ENCODE assay signal across 28 cellular contexts in genomic region chr7:152886579-152887117, GRCh38.
"Had no signal": no experiment of that assay in that cellular context is flagged by ENCODE, and none has a peak within 500 bp of the region (broad histone marks: within the 10 kb centered on the region; RNA-seq: fewer than 3 reads in every experiment).

No MANE protein-coding gene starts in this region.

- H3K4me3 ChIP-seq: left lung, lower lobe of right lung, mucosa of descending colon, pancreas, prostate gland, skin epidermis, suprapubic skin, thoracic aorta, tibial artery, upper lobe of right lung had no signal

- H3K27me3 Mint-ChIP-seq: naive thymus-derived CD4-positive, alpha-beta T cell; natural killer cell treated with Interleukin-12 subunit alpha and Interleukin-12 subunit beta and Interleukin-15 and Interleukin-18, amount 100 ng/mL, for 72 hours; stimulated activated naive B cell treated with anti-CD40 and anti-IgM and Interleukin-4, amounts not matched to agents 10 μg/mL and 1 μg/mL and 100 μg/mL, for 72 hours had no signal

- H3K27ac ChIP-seq: left lung, lower lobe of right lung, pancreas, prostate gland, skin epidermis, suprapubic skin, thoracic aorta, tibial artery, upper lobe of right lung had no signal

- DNase-seq: hippocampal formation; left colon; left lung; lower lobe of right lung; mammary epithelial cell; mesendoderm; midbrain; mucosa of descending colon; naive thymus-derived CD4-positive, alpha-beta T cell; nucleus accumbens; pancreas; retina; right cardiac atrium; stimulated activated CD4-positive, alpha-beta T cell treated with anti-CD3 and anti-CD28 coated beads, Interleukin-12 subunit alpha, Interleukin-12 subunit beta, amount 100 ng/mL, for 4 hours; stimulated activated CD4-positive, alpha-beta T cell treated with anti-CD3 and anti-CD28 coated beads, Interleukin-15, amount 100 ng/mL, for 24 hours; stimulated activated CD4-positive, alpha-beta T cell treated with anti-CD3 and anti-CD28 coated beads, Interleukin-2, amount 100 ng/mL, for 24 hours; stimulated activated CD4-positive, alpha-beta T cell treated with anti-CD3 and anti-CD28 coated beads, Interleukin-4, amount 100 ng/mL, for 1 hour; stimulated activated naive B cell treated with anti-CD40 and anti-IgM and Interleukin-4, amounts not matched to agents 10 μg/mL and 1 μg/mL and 100 μg/mL, for 72 hours; stimulated activated naive CD8-positive, alpha-beta T cell treated with anti-CD3 and anti-CD28 coated beads, Interleukin-15, Interleukin-2, amounts not matched to agents 100 U/mL and 50 U/mL, for 24 hours; tibial artery; trophoblast cell had no signal

- H3K9me3 Mint-ChIP-seq: natural killer cell treated with Interleukin-12 subunit alpha and Interleukin-12 subunit beta and Interleukin-15 and Interleukin-18, amount 100 ng/mL, for 72 hours had no signal

- H3K36me3 Mint-ChIP-seq: natural killer cell treated with Interleukin-12 subunit alpha and Interleukin-12 subunit beta and Interleukin-15 and Interleukin-18, amount 100 ng/mL, for 72 hours had no signal

- H3K36me3 ChIP-seq: left lung, lower lobe of right lung, pancreas, prostate gland, suprapubic skin, thoracic aorta, tibial artery, upper lobe of right lung had no signal

- H3K4me3 Mint-ChIP-seq: naive thymus-derived CD4-positive, alpha-beta T cell; natural killer cell treated with Interleukin-12 subunit alpha and Interleukin-12 subunit beta and Interleukin-15 and Interleukin-18, amount 100 ng/mL, for 72 hours; stimulated activated naive B cell treated with anti-CD40 and anti-IgM and Interleukin-4, amounts not matched to agents 10 μg/mL and 1 μg/mL and 100 μg/mL, for 72 hours had no signal

- H3K4me1 Mint-ChIP-seq: stimulated activated naive B cell treated with anti-CD40 and anti-IgM and Interleukin-4, amounts not matched to agents 10 μg/mL and 1 μg/mL and 100 μg/mL, for 72 hours had no signal

- ATAC-seq: left colon; left lung; lower lobe of right lung; mucosa of descending colon; naive thymus-derived CD4-positive, alpha-beta T cell; natural killer cell treated with Interleukin-12 subunit alpha and Interleukin-12 subunit beta and Interleukin-15 and Interleukin-18, amount 100 ng/mL, for 72 hours; pancreas; right cardiac atrium; sciatic nerve; stimulated activated naive B cell treated with anti-CD40 and anti-IgM and Interleukin-4, amounts not matched to agents 10 μg/mL and 1 μg/mL and 100 μg/mL, for 72 hours; stimulated activated naive CD8-positive, alpha-beta T cell treated with anti-CD3 and anti-CD28 coated beads, Interleukin-15, Interleukin-2, amounts not matched to agents 100 U/mL and 50 U/mL, for 24 hours; upper lobe of right lung had no signal

- H3K4me1 ChIP-seq: left lung, lower lobe of right lung, pancreas, prostate gland, suprapubic skin, tibial artery, upper lobe of right lung had no signal

- H3K27ac Mint-ChIP-seq: natural killer cell treated with Interleukin-12 subunit alpha and Interleukin-12 subunit beta and Interleukin-15 and Interleukin-18, amount 100 ng/mL, for 72 hours; stimulated activated naive B cell treated with anti-CD40 and anti-IgM and Interleukin-4, amounts not matched to agents 10 μg/mL and 1 μg/mL and 100 μg/mL, for 72 hours had no signal

- H3K9me3 ChIP-seq: left lung, lower lobe of right lung, mucosa of descending colon, pancreas, prostate gland, suprapubic skin, thoracic aorta, upper lobe of right lung had no signal
